In the genomic region with DNA sequence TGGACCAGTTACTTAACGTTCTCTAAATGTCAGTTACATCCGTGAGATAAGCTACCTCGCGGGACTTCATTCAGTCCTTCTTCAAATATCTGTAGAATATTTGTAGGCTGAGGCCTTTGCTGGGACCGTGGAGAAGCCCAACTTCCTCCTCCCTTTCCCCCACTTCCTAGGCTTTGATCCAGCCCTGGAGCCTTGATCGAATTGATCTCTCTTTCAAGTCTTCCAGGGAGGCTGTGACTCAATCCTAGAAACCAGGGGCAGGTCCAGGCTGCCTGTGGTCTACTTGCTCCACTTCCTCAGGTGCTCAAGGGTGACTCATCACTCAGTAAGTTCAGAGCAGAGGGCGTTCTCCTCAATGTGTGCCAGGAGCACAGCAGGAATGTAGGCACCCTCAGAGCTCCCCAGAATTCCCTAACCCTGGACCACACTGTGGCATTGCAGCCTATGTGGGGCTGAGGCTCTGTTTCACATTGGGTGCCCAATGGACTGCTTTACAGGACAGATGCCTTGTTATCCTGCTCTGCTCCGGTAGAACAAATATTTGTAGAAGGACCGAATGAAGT, we compare ENCODE assay signal across 9 cellular contexts. TPM values are rescaled to one million over a fixed set of nuclear protein-coding genes. Genes with fewer than 3 reads are reported as not detected.
A peak's percentile ranks its signal among the peaks of the same experiment; 100 is the strongest.
DNase-seq lines count a peak whose midpoint lies in the region; ATAC-seq and TF ChIP-seq lines count a peak whose summit lies in the region.
"Had no signal": no experiment of that assay in that cellular context is flagged by ENCODE, and none has a peak within 500 bp of the region (broad histone marks: within the 10 kb centered on the region; RNA-seq: fewer than 3 reads in every experiment).

No MANE protein-coding gene starts in this region.

- H3K36me3 ChIP-seq in PC-9 (ENCODE audit: low read depth) = no peaks in the 10 kb centered on the region

- CTCF ChIA-PET in PC-9 (lab: Charles Lee) = interaction anchor here (0.7 kb wide), 1 partner anchor 50 kb away, joined by 7 read pairs; no protein-coding TSS in a partner anchor

- no peaks in the 10 kb centered on the region for H3K9me3 ChIP-seq in PC-9 (ENCODE audit: insufficient read depth, low read depth)

- H2AFZ ChIP-seq in PC-9 = peak overlapping the region; percentile 68

- H4K20me1 ChIP-seq in PC-9 (ENCODE audit: insufficient read depth) = no peaks in the 10 kb centered on the region

- peak overlapping the region; percentile 89 for H3K27ac ChIP-seq in PC-9

- ATAC-seq in HG02840 (IDR thresholded peaks at IDR 0.05; ENCODE audit: low FRiP score, unreplicated experiment) = no peak

- TF ChIP-seq CTCF in GM12865 (IDR thresholded peaks at IDR 0.05; ENCODE audit: insufficient read depth, low read depth, low read length, missing control alignments) (no peak), PC-9 (conservative IDR thresholded peaks at IDR 0.05) (no peak), epithelial cell of esophagus (IDR thresholded peaks at IDR 0.05; ENCODE audit: insufficient read depth, low read depth, low read length, missing control alignments) (no peak)

- BruUV-seq in PC-9 (replicated peaks; lab: Mats Ljungman, UMichigan) = no TSS peak

- peak overlapping the region; percentile 71 for H3K4me2 ChIP-seq in PC-9

- DNase-seq in GM12865 (ENCODE audit: low read depth) = peak; percentile 88
- peak; percentile 85 for DNase-seq in HCEC 1CT
- peak; percentile 94 to 100 for DNase-seq in PC-9
- peak; percentile 99 for DNase-seq in epithelial cell of esophagus (ENCODE audit: low read depth)
- peak; percentile 6 to 42 for DNase-seq in stimulated activated CD8-positive, alpha-beta memory T cell treated with anti-CD3 and anti-CD28 coated beads, Interleukin-2, amount 100 ng/mL, for 48 hours (ENCODE audit: low read depth in 2 of 2)
- DNase-seq in NCI-H1105 (lab: John Stamatoyannopoulos, UW) = no peak
- DNase-seq in NCI-H1417 (lab: John Stamatoyannopoulos, UW) = no peak

- peaks cover 56% of the 10 kb centered on the region for H3K4me1 ChIP-seq in PC-9 (replicated peaks; ENCODE audit: insufficient read depth)

- H3K79me2 ChIP-seq in PC-9 (ENCODE audit: low read depth) = no peaks in the 10 kb centered on the region

- H3K27me3 ChIP-seq in PC-9 (ENCODE audit: insufficient read depth, low read depth) = no peaks in the 10 kb centered on the region

- intact Hi-C loops in PC-9 (cut with micrococcal nuclease; ENCODE audit: unreplicated experiment) = loop anchor here (1.0 to 5.0 kb wide), 6 partner anchors 21 to 175 kb away; a partner anchor contains a TSS

- H3K4me3 ChIP-seq in GM12865 (ENCODE audit: low read depth, low read length) (no peak overlapping the region), PC-9 (peak overlapping the region; percentile 22; the same call in 1 of the 2 replicates), epithelial cell of esophagus (ENCODE audit: low read length) (no peak overlapping the region)

- POLR2A ChIA-PET in PC-9 (lab: Charles Lee; ENCODE audit: unreplicated experiment) = interaction anchor here (0.5 to 1.2 kb wide), 10 partner anchors 11 to 145 kb away, joined by 3 to 26 read pairs (median 6); a partner anchor contains a TSS

- H3K9me2 ChIP-seq in PC-9 (ENCODE audit: insufficient read depth) = no peaks in the 10 kb centered on the region

- peaks cover 40% of the 10 kb centered on the region for H3F3A ChIP-seq in PC-9 (ENCODE audit: insufficient read depth, low read depth)

RNA-seq across cellular contexts. Expression of a gene that starts 11.2 kb away (rescaled TPM):
- total RNA-seq in PC-9 (2021) = 93.4 and 125 TPM in 2 replicates

RNA-seq across cellular contexts. Expression of a gene that starts 42.8 kb away (rescaled TPM):
- total RNA-seq in PC-9 (2021) = 0.11 and 0.43 TPM in 2 replicates
- total RNA-seq: T-helper 1 cell treated with Interleukin-12 subunit alpha and Interleukin-12 subunit beta and Interleukin-4 antibody, amounts not matched to agents 30 ng/mL and 1 ng/mL, for 36 hours had no signal

RNA-seq across cellular contexts. Expression of a gene that starts 49.8 kb away (rescaled TPM):
- total RNA-seq in PC-9 (2021) = 139 and 146 TPM in 2 replicates

Comparison
In these comparisons a context has a peak if more than half of its experiments do, and no peak if none do; other contexts are left out.
1. DNase-seq: peak in GM12865 (single experiment), HCEC 1CT (single experiment), PC-9 (2 of 2), epithelial cell of esophagus (single experiment) and stimulated activated CD8-positive, alpha-beta memory T cell treated with anti-CD3 and anti-CD28 coated beads, Interleukin-2, amount 100 ng/mL, for 48 hours (2 of 2); none in NCI-H1105 (single experiment) and NCI-H1417 (0 of 3).